35 cellular contexts compared by ENCODE assay signal in genomic region chr7:123468303-123468702, GRCh38.
"Had no signal": no experiment of that assay in that cellular context is flagged by ENCODE, and none has a peak within 500 bp of the region (broad histone marks: within the 10 kb centered on the region; RNA-seq: fewer than 3 reads in every experiment).

No MANE protein-coding gene starts in this region.

- H3K4me2 ChIP-seq: KMS-11 had no signal

- H3K9ac ChIP-seq: KMS-11 had no signal

- H3K27ac ChIP-seq: KMS-11 had no signal

- H3K4me3 ChIP-seq: MG63 had no signal

- H3K36me3 ChIP-seq: MG63 had no signal

- DNase-seq: Karpas-422, Kasumi-1, MG63, MM.1S, MV-4-11, NCI-H1048, NCI-H1092, NCI-H1092 treated with DMSO at 0.1 percent for 48 hours, NCI-H1105, NCI-H1105 treated with DMSO at 0.1 percent for 48 hours, NCI-H1417, NCI-H1417 treated with DMSO at 0.1 percent for 48 hours, NCI-H1436, NCI-H1436 treated with DMSO at 0.1 percent for 48 hours, NCI-H146, NCI-H1694, NCI-H1694 treated with DMSO at 0.1 percent for 48 hours, NCI-H187, NCI-H187 treated with DMSO at 0.1 percent for 48 hours, NCI-H1930, NCI-H2029, NCI-H2029 treated with DMSO at 0.1 percent for 48 hours, NCI-H2081, NCI-H2081 treated with DMSO at 0.1 percent for 48 hours, NCI-H2107, NCI-H2171, NCI-H2171 treated with DMSO at 0.1 percent for 48 hours, NCI-H2227 treated with DMSO at 0.1 percent for 48 hours, NCI-H226, NCI-H345, NCI-H446, NCI-H446 treated with DMSO at 0.1 percent for 48 hours, NCI-H510A, NCI-H510A treated with DMSO at 0.1 percent for 48 hours had no signal

- H3K9me3 ChIP-seq: MG63 had no signal

- H3K27me3 ChIP-seq: MG63 had no signal
